In the genomic region with DNA sequence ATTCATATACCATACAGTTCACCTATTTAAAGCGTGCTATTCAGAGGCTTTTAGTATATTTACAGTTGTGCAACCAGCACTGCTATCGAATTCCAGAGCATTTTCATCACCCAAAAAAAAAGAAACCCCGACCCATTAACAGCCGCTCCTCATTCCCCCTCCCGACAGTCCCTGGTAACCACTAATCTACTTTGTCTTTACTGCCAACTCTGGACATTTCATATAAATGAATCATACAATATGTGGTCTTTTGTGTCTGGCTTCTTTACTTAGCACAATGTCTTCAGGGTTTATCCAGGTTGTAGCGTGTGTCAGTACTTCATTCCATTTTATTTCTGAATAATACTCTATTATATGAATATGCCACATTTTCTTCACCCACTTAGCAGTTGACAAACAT, we compare ENCODE assay signal across 18 cellular contexts. TPM values are rescaled to one million over a fixed set of nuclear protein-coding genes. Genes with fewer than 3 reads are reported as not detected.
A peak's percentile ranks its signal among the peaks of the same experiment; 100 is the strongest.
DNase-seq lines count a peak whose midpoint lies in the region; ATAC-seq and TF ChIP-seq lines count a peak whose summit lies in the region.
"Had no signal": no experiment of that assay in that cellular context is flagged by ENCODE, and none has a peak within 500 bp of the region (broad histone marks: within the 10 kb centered on the region; RNA-seq: fewer than 3 reads in every experiment).

No MANE protein-coding gene starts in this region.

- no peak overlapping the region for H3K4me3 ChIP-seq in mucosa of descending colon
- H3K4me3 ChIP-seq: GM12878, K562, tibial artery had no signal

- no peaks in the 10 kb centered on the region for H3K36me3 ChIP-seq in mucosa of descending colon (ENCODE audit: low read depth)
- H3K36me3 ChIP-seq: tibial artery had no signal

- no peaks in the 10 kb centered on the region for H3K27me3 Mint-ChIP-seq in chondrocyte (ENCODE audit: low read depth)
- peaks cover 4 to 10% (median 5%) of the 10 kb centered on the region in 3 donors for H3K27me3 Mint-ChIP-seq in immature natural killer cell (ENCODE audit: low read depth in 3 of 3)

- H3K36me3 Mint-ChIP-seq in chondrocyte (ENCODE audit: low read depth) (no peaks in the 10 kb centered on the region), immature natural killer cell (no peaks in the 10 kb centered on the region)
- H3K36me3 Mint-ChIP-seq: CD14-positive monocyte had no signal

- ATAC-seq in mucosa of descending colon (peak; percentile 27), GM18870 (IDR thresholded peaks at IDR 0.05; ENCODE audit: unreplicated experiment) (no peak)
- ATAC-seq: GM12878, K562 had no signal

- H3K9me3 Mint-ChIP-seq in chondrocyte (ENCODE audit: low read depth), result no peaks in the 10 kb centered on the region
- no peaks in the 10 kb centered on the region for H3K9me3 Mint-ChIP-seq in immature natural killer cell

- DNase-seq in AG08396 (ENCODE audit: low spot score), result peak; percentile 60
- peak; percentile 71 for DNase-seq in LoVo (ENCODE audit: low spot score)
- no peak for DNase-seq in chondrocyte (ENCODE audit: low spot score)
- DNase-seq in mucosa of descending colon, result no peak
- no peak for DNase-seq in DMS53 (lab: John Stamatoyannopoulos, UW)
- DNase-seq in NCI-H2227 treated with DMSO at 0.1 percent for 48 hours (lab: John Stamatoyannopoulos, UW), result no peak
- no peak for DNase-seq in immature natural killer cell
- DNase-seq: activated CD4-positive, alpha-beta T cell treated with anti-CD3 and anti-CD28 coated beads for 4 hours; activated effector memory CD4-positive, alpha-beta T cell treated with Interleukin-2 at 50 U/mL for 16 hours; effector CD8-positive, alpha-beta T cell; NCI-H2171; SHP77 treated with DMSO at 0.1 percent for 48 hours; tibial artery had no signal

- intact Hi-C loops in mucosa of descending colon (cut with DNase I, micrococcal nuclease), result loop anchor here in 1 of 2 donors (5.0 kb wide), 1 partner anchor 109 kb away; no protein-coding TSS in a partner anchor

- TF ChIP-seq CTCF in chondrocyte (IDR thresholded peaks at IDR 0.05) (no peak), mucosa of descending colon (IDR thresholded peaks at IDR 0.05) (no peak)

- peaks cover 7% of the 10 kb centered on the region for H3K4me1 ChIP-seq in mucosa of descending colon (ENCODE audit: low read depth)
- H3K4me1 ChIP-seq: parathyroid adenoma had no signal

- H3K4me1 Mint-ChIP-seq in chondrocyte (ENCODE audit: low read depth), result peaks cover 47% of the 10 kb centered on the region
- no peaks in the 10 kb centered on the region for H3K4me1 Mint-ChIP-seq in immature natural killer cell

- H3K9me3 ChIP-seq in mucosa of descending colon, result no peaks in the 10 kb centered on the region
- H3K9me3 ChIP-seq: tibial artery had no signal

- peak overlapping the region; percentile 55 for H3K4me3 Mint-ChIP-seq in chondrocyte (ENCODE audit: unreplicated experiment)
- no peak overlapping the region for H3K4me3 Mint-ChIP-seq in immature natural killer cell
- H3K4me3 Mint-ChIP-seq: CD14-positive monocyte had no signal

- peak overlapping the region; percentile 95 for H3K27ac Mint-ChIP-seq in chondrocyte (ENCODE audit: unreplicated experiment)
- H3K27ac Mint-ChIP-seq in immature natural killer cell, result no peak overlapping the region

RNA-seq across cellular contexts. Expression of a gene that starts 23.0 kb away (rescaled TPM):
- total RNA-seq in chondrocyte (not detected in 3 replicates), mucosa of descending colon (1 to 10 TPM in 2 of 3 donors, under 1 TPM in 1; 0.38 to 1.1 (median 1.0) TPM)
- not detected for polyA plus RNA-seq in immature natural killer cell
- polyA plus RNA-seq: CD14-positive monocyte, K562 had no signal

RNA-seq across cellular contexts. Expression of a gene that starts 33.7 kb away (rescaled TPM):
- 32.2 to 39.3 TPM (median 33.3 TPM) in 3 replicates for total RNA-seq in chondrocyte
- total RNA-seq in mucosa of descending colon, result 10 to 100 TPM; 11.3 to 16.8 (median 11.4) TPM
- polyA plus RNA-seq in immature natural killer cell, result 1 to 10 TPM in 2 of 3 donors, under 1 TPM in 1; 0.37 to 5.2 (median 4.0) TPM

Comparison
In these comparisons a context has a peak if more than half of its experiments do, and no peak if none do; other contexts are left out.
1. DNase-seq: peak in AG08396 (single experiment) and LoVo (single experiment); none in chondrocyte (single experiment), mucosa of descending colon (0 of 3), DMS53 (single experiment), NCI-H2227 treated with DMSO at 0.1 percent for 48 hours (single experiment) and immature natural killer cell (0 of 3).